11 cellular contexts compared by ENCODE assay signal in genomic region chr10:31700222-31700621, GRCh38.
DNase-seq lines count a peak whose midpoint lies in the region; ATAC-seq and TF ChIP-seq lines count a peak whose summit lies in the region.
"Had no signal": no experiment of that assay in that cellular context is flagged by ENCODE, and none has a peak within 500 bp of the region (broad histone marks: within the 10 kb centered on the region; RNA-seq: fewer than 3 reads in every experiment).

No MANE protein-coding gene starts in this region.

- peak; percentile 30 for ATAC-seq in IMR-90 (ENCODE audit: low read depth)
- no peak for ATAC-seq in lung (ENCODE audit: insufficient read depth, low FRiP score)
- ATAC-seq in natural killer cell = no peak

- H2BK5ac ChIP-seq in IMR-90 (ENCODE audit: low read depth, low read length, poor library complexity, severe bottlenecking) = peak overlapping the region; percentile 12

- H3K9me1 ChIP-seq in IMR-90 (ENCODE audit: insufficient read depth, low read length) = peaks cover 13% of the 10 kb centered on the region

- H3K4ac ChIP-seq in IMR-90 (ENCODE audit: low read depth, low read length) = peak overlapping the region; percentile 65

- intact Hi-C loops in IMR-90 (cut with micrococcal nuclease) (no loop called here), natural killer cell (cut with micrococcal nuclease) (no loop called here)

- H3K27me3 ChIP-seq in IMR-90 (ENCODE audit: control insufficient read depth, insufficient read depth, low read length) = no peaks in the 10 kb centered on the region
- H3K27me3 ChIP-seq in lung (ENCODE audit: control insufficient read depth, insufficient read depth) = no peaks in the 10 kb centered on the region
- no peaks in the 10 kb centered on the region for H3K27me3 ChIP-seq in stomach smooth muscle (ENCODE audit: control insufficient read depth in 1 of 2, insufficient read depth in 2 of 2, low read length in 2 of 2)

- H2BK20ac ChIP-seq in IMR-90 (ENCODE audit: low read depth, low read length) = peak overlapping the region; percentile 31; the same call in 1 of the 2 replicates

- H3K23ac ChIP-seq in IMR-90 (ENCODE audit: low read depth, low read length) = no peak overlapping the region

- POLR2A ChIA-PET in IMR-90 (lab: Charles Lee; ENCODE audit: unreplicated experiment) = interaction anchor here (0.7 kb wide), 1 partner anchor 512 kb away, joined by 3 read pairs; no protein-coding TSS in a partner anchor

- no peaks in the 10 kb centered on the region for H3K9me3 Mint-ChIP-seq in natural killer cell

- TF ChIP-seq POLR2A in IMR-90 (IDR thresholded peaks at IDR 0.05; ENCODE audit: low read depth, low read length) = no peak

- peak overlapping the region; percentile 60 for H4K5ac ChIP-seq in IMR-90 (ENCODE audit: low read depth, low read length)

- peak overlapping the region; percentile 94 for H2BK120ac ChIP-seq in IMR-90 (ENCODE audit: low read depth, low read length)

- no peaks in the 10 kb centered on the region for H3K36me3 Mint-ChIP-seq in natural killer cell

- H3K36me3 ChIP-seq in IMR-90 (ENCODE audit: control insufficient read depth, insufficient read depth, low read length) = no peaks in the 10 kb centered on the region
- H3K36me3 ChIP-seq in lung (ENCODE audit: control insufficient read depth in 2 of 2, insufficient read depth in 2 of 2, low read length in 2 of 2) = no peaks in the 10 kb centered on the region
- no peaks in the 10 kb centered on the region for H3K36me3 ChIP-seq in stomach smooth muscle (ENCODE audit: control insufficient read depth in 2 of 2, insufficient read depth in 2 of 2, low read length in 2 of 2)

- 0 out of 2 replicates have a peak, but pooled peaks have one; percentile 13 for TF ChIP-seq RAD21 in IMR-90 (IDR thresholded peaks at IDR 0.05; ENCODE audit: low read length)

- no peaks in the 10 kb centered on the region for H3K4me1 Mint-ChIP-seq in natural killer cell

- no peak overlapping the region for H3K27ac Mint-ChIP-seq in natural killer cell

- 40% methylated on average over 1 of the region's 11 CpGs; no CpG with 5 or more reads in 1 of the 2 experiments for WGBS in IMR-90 (ENCODE audit: extremely low coverage in 2 of 2, insufficient read length in 1 of 2), 2 experiments
- WGBS in lung, 2 donors = 40 to 44% methylated on average over 11 of the region's 11 CpGs

- TF ChIP-seq CTCF in IMR-90 (conservative IDR thresholded peaks at IDR 0.05; ENCODE audit: low read depth, low read length) (no peak), coronary artery (IDR thresholded peaks at IDR 0.05) (no peak), lung (IDR thresholded peaks at IDR 0.05; ENCODE audit: control extremely low read depth, extremely low read depth) (no peak), natural killer cell (IDR thresholded peaks at IDR 0.05) (no peak)

- H3K9me3 ChIP-seq in IMR-90 (ENCODE audit: control insufficient read depth, insufficient read depth, low read length) = peaks cover 4% of the 10 kb centered on the region; the same call in 1 of the 2 replicates
- H3K9me3 ChIP-seq in lung (ENCODE audit: control insufficient read depth in 2 of 2, insufficient read depth in 1 of 2, low read length in 1 of 2) = peaks cover 0 to 3% of the 10 kb centered on the region in 2 donors
- no peaks in the 10 kb centered on the region for H3K9me3 ChIP-seq in stomach smooth muscle (ENCODE audit: control insufficient read depth in 2 of 2, low read length in 2 of 2)

- H4K91ac ChIP-seq in IMR-90 (ENCODE audit: insufficient read depth, low read depth, low read length) = peak overlapping the region; percentile 22; the same call in 1 of the 2 replicates

- peak overlapping the region; percentile 6 to 47 for H4K8ac ChIP-seq in IMR-90 (ENCODE audit: low read depth in 2 of 2, low read length in 2 of 2)

- peak overlapping the region; percentile 4 for H3K27ac ChIP-seq in IMR-90 (ENCODE audit: insufficient read depth, low read length)
- peak overlapping the region; percentile 94 to 98 for H3K27ac ChIP-seq in coronary artery
- H3K27ac ChIP-seq in lung (ENCODE audit: low read depth in 1 of 2, low read length in 1 of 2) = peak overlapping the region; percentile 4 to 63
- H3K27ac ChIP-seq in stomach smooth muscle (ENCODE audit: low read length) = peak overlapping the region; percentile 91
- H3K27ac ChIP-seq: PC-9 had no signal

- H3K27me3 Mint-ChIP-seq in natural killer cell (ENCODE audit: low read depth in 2 of 2) = peaks cover 0 to 13% of the 10 kb centered on the region in 2 donors

- H3K4me2 ChIP-seq in IMR-90 (ENCODE audit: low read depth, low read length) = peak overlapping the region; percentile 36; the same call in 1 of the 2 replicates
- H3K4me2 ChIP-seq: PC-9 had no signal

- H2AK9ac ChIP-seq in IMR-90 (replicated peaks; ENCODE audit: low read depth, low read length, poor library complexity) = peak overlapping the region; percentile 25

- H3K4me1 ChIP-seq in IMR-90 (ENCODE audit: control insufficient read depth, insufficient read depth, low read length) (peaks cover 30% of the 10 kb centered on the region), lung (ENCODE audit: control insufficient read depth in 2 of 2, insufficient read depth in 2 of 2, low read length in 2 of 2) (peaks cover 2 to 34% of the 10 kb centered on the region in 2 donors), stomach smooth muscle (ENCODE audit: control insufficient read depth, insufficient read depth, low read length) (peaks cover 66% of the 10 kb centered on the region)

- H3K79me1 ChIP-seq in IMR-90 (ENCODE audit: low read depth in 1 of 2, low read length in 2 of 2) = no peaks in the 10 kb centered on the region

- H3K4me3 ChIP-seq in IMR-90 (ENCODE audit: insufficient read depth, low read depth, low read length) (no peak overlapping the region), coronary artery (no peak overlapping the region), lung (no peak overlapping the region), stomach smooth muscle (ENCODE audit: low read length in 2 of 2) (no peak overlapping the region)
- H3K4me3 ChIP-seq: PC-9 had no signal

- peak overlapping the region; percentile 59 for H2AK5ac ChIP-seq in IMR-90 (ENCODE audit: low read depth, low read length)

- no TSS peak for BruUV-seq in IMR-90 (replicated peaks; lab: Mats Ljungman, UMichigan)

- in situ Hi-C loops in IMR-90 (cut with MboI; ENCODE audit: low sequenced_read_pairs) = no loop called here

- DNase-seq in IMR-90 = peak; percentile 82
- no peak for DNase-seq in coronary artery (ENCODE audit: low spot score)
- no peak for DNase-seq in lung (ENCODE audit: low spot score)
- DNase-seq in glomerular visceral epithelial cell (ENCODE audit: extremely low spot score) = no peak
- no peak for DNase-seq in DMS114 treated with DMSO at 0.1 percent for 48 hours (lab: John Stamatoyannopoulos, UW; ENCODE audit: unreplicated experiment)
- no peak for DNase-seq in natural killer cell
- DNase-seq in NCI-H1417 treated with DMSO at 0.1 percent for 48 hours (lab: John Stamatoyannopoulos, UW) = no peak
- DNase-seq: activated CD4-positive, alpha-beta T cell treated with anti-CD3 and anti-CD28 coated beads, Interleukin-2, amount 50 U/mL, for 4 hours; activated gamma-delta T cell; PC-9 had no signal

- no peaks in the 10 kb centered on the region for H4K20me1 ChIP-seq in IMR-90 (ENCODE audit: insufficient read depth, low read length)

- H3K56ac ChIP-seq in IMR-90 (ENCODE audit: extremely low read depth, insufficient read depth, low read length) = no peak overlapping the region

- dilution Hi-C loops in IMR-90 (cut with HindIII; ENCODE audit: low sequenced_read_pairs, unreplicated experiment) = no loop called here

- CTCF ChIA-PET in IMR-90 (lab: Yijun Ruan, JAX) = interaction anchor here (0.5 kb wide), 1 partner anchor 44 kb away, joined by 3 read pairs; no protein-coding TSS in a partner anchor

- H2AFZ ChIP-seq in IMR-90 (replicated peaks; ENCODE audit: low read length, poor library complexity) = peak overlapping the region; percentile 83
- H2AFZ ChIP-seq: PC-9 had no signal

- H3K18ac ChIP-seq in IMR-90 (ENCODE audit: low read depth, low read length) = peak overlapping the region; percentile 71; the same call in 1 of the 2 replicates

- H3K14ac ChIP-seq in IMR-90 (replicated peaks; ENCODE audit: low read depth, low read length) = peak overlapping the region; percentile 44; the same call in 1 of the 2 replicates

- H3K9ac ChIP-seq in IMR-90 (ENCODE audit: low read depth, low read length) (no peak overlapping the region; the same call in 1 of the 2 replicates), stomach smooth muscle (ENCODE audit: low read length in 2 of 2) (no peak overlapping the region)

- peak overlapping the region; percentile 48; the same call in 1 of the 3 replicates for H2BK15ac ChIP-seq in IMR-90 (ENCODE audit: low read depth, low read length)

- H3K4me3 Mint-ChIP-seq in natural killer cell = no peak overlapping the region

TF ChIP-seq in IMR-90, 13 proteins besides CTCF, POLR2A, EP300 and RAD21:
- TF ChIP-seq BHLHE40 (IDR thresholded peaks at IDR 0.05; ENCODE audit: low read depth, low read length) (0 out of 2 replicates have a peak, but pooled peaks have one; percentile 2), MAZ (IDR thresholded peaks at IDR 0.05; ENCODE audit: borderline replicate concordance, low read depth, low read length) (no peak)
TF ChIP-seq in IMR-90: peak in this region for 1.

Comparison
In these comparisons a context has a peak if more than half of its experiments do, and no peak if none do; other contexts are left out.
1. H3K27ac ChIP-seq: peak in every context shown above with its lines; median percentile 96 in coronary artery; 91 in stomach smooth muscle; 34 in lung; 4 in IMR-90.